22 cellular contexts compared by ENCODE assay signal in the genomic region with DNA sequence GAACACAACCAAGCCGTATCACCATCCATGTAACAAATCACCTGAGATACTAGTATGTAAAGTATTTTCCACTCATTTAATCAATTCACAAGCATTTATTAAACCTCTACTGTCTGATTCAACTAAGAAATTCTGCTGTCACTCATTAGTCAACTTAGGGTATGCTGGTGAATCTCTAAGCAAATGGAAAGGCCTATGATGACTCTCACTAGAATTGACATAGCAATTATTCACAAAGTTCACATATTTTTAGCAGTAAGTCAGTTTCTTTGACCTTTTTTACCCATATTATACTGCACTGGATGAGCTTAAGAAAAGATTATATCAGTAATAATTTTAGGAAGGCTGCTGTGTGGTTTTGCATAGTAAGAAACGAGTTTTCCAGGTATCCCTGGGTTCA.
DNase-seq lines count a peak whose midpoint lies in the region; ATAC-seq and TF ChIP-seq lines count a peak whose summit lies in the region.
"Had no signal": no experiment of that assay in that cellular context is flagged by ENCODE, and none has a peak within 500 bp of the region (broad histone marks: within the 10 kb centered on the region; RNA-seq: fewer than 3 reads in every experiment).

No MANE protein-coding gene starts in this region.

- H4K20me1 ChIP-seq in osteoblast (ENCODE audit: insufficient read depth, low read length) = no peaks in the 10 kb centered on the region
- H4K20me1 ChIP-seq: BLaER1 had no signal

- H3K9me3 ChIP-seq in RWPE2 (ENCODE audit: severe bottlenecking) (no peaks in the 10 kb centered on the region), osteoblast (ENCODE audit: low read depth, low read length) (no peaks in the 10 kb centered on the region)
- H3K9me3 ChIP-seq: MG63 had no signal

- no peak overlapping the region for H3K4me3 ChIP-seq in RWPE2 (ENCODE audit: severe bottlenecking)
- H3K4me3 ChIP-seq in osteoblast (ENCODE audit: insufficient read depth, low read length) = no peak overlapping the region
- H3K4me3 ChIP-seq: BLaER1, MG63 had no signal

- TF ChIP-seq CTCF in RWPE2 (IDR thresholded peaks at IDR 0.05; ENCODE audit: poor library complexity, severe bottlenecking) = no peak
- TF ChIP-seq CTCF in osteoblast (IDR thresholded peaks at IDR 0.05; ENCODE audit: extremely low read depth, low read depth, low read length) = no peak

- H3K4me1 ChIP-seq in RWPE2 (ENCODE audit: insufficient read depth, poor library complexity, severe bottlenecking) = peaks cover 9% of the 10 kb centered on the region
- peaks cover 28% of the 10 kb centered on the region for H3K4me1 ChIP-seq in osteoblast (ENCODE audit: insufficient read depth, low read length)

- no peak overlapping the region for H3K4me2 ChIP-seq in osteoblast (ENCODE audit: insufficient read depth, low read length)
- H3K4me2 ChIP-seq: BLaER1 had no signal

- DNase-seq in EL (peak; percentile 34), RWPE2 (ENCODE audit: low spot score) (no peak), osteoblast (ENCODE audit: insufficient read length, low spot score, missing footprints) (peak; percentile 44), NCI-H748 (lab: John Stamatoyannopoulos, UW; ENCODE audit: unreplicated experiment) (no peak), inferior parietal cortex (ENCODE audit: extremely low spot score) (no peak), DMS153 (lab: John Stamatoyannopoulos, UW) (no peak), OCI-M2 (lab: John Stamatoyannopoulos, UW; ENCODE audit: unreplicated experiment) (no peak)
- DNase-seq: CD4-positive, CD25-positive, alpha-beta regulatory T cell; GF-D8; IMR-90; KG1; MG63; NCI-H1048; NCI-H1417 treated with DMSO at 0.1 percent for 48 hours; NCI-H1694 treated with DMSO at 0.1 percent for 48 hours; NCI-H2081; NCI-H2227 treated with DMSO at 0.1 percent for 48 hours; NCI-H510A; NCI-H748 treated with DMSO at 0.1 percent for 48 hours had no signal

- H3K36me3 ChIP-seq in RWPE2 (ENCODE audit: low read depth) = no peaks in the 10 kb centered on the region
- no peaks in the 10 kb centered on the region for H3K36me3 ChIP-seq in osteoblast (ENCODE audit: insufficient read depth, low read length)
- H3K36me3 ChIP-seq: MG63 had no signal

- peak; percentile 5 for ATAC-seq in HG02798 (IDR thresholded peaks at IDR 0.05; ENCODE audit: poor library complexity, unreplicated experiment)
- peak; percentile 54; the same call in 1 of the 3 replicates for ATAC-seq in RWPE2 (ENCODE audit: low read depth)
- ATAC-seq: HCT116 had no signal

- H3K27ac ChIP-seq in RWPE2 (ENCODE audit: poor library complexity, severe bottlenecking) (no peak overlapping the region), osteoblast (ENCODE audit: low read depth, low read length) (peak overlapping the region; percentile 26)
- H3K27ac ChIP-seq: BLaER1 had no signal

- H3K27me3 ChIP-seq in RWPE2 (ENCODE audit: insufficient read depth, poor library complexity, severe bottlenecking) = no peaks in the 10 kb centered on the region
- no peaks in the 10 kb centered on the region for H3K27me3 ChIP-seq in osteoblast (ENCODE audit: insufficient read depth, low read length)
- H3K27me3 ChIP-seq: BLaER1, MG63 had no signal

- no peak overlapping the region for H2AFZ ChIP-seq in osteoblast (ENCODE audit: low read length)

- H3K79me2 ChIP-seq in osteoblast (ENCODE audit: insufficient read depth, low read length) = no peaks in the 10 kb centered on the region

Comparison
In these comparisons a context has a peak if more than half of its experiments do, and no peak if none do; other contexts are left out.
1. DNase-seq: peak in EL (single experiment) and osteoblast (single experiment); none in RWPE2 (single experiment), NCI-H748 (single experiment), inferior parietal cortex (single experiment), DMS153 (single experiment) and OCI-M2 (single experiment).